ENCODE assay signal across 26 cellular contexts in genomic region chr10:46293228-46293627, GRCh38. TPM values are rescaled to one million over a fixed set of nuclear protein-coding genes. Genes with fewer than 3 reads are reported as not detected.
A peak's percentile ranks its signal among the peaks of the same experiment; 100 is the strongest.
DNase-seq lines count a peak whose midpoint lies in the region; ATAC-seq and TF ChIP-seq lines count a peak whose summit lies in the region.
"Had no signal": no experiment of that assay in that cellular context is flagged by ENCODE, and none has a peak within 500 bp of the region (broad histone marks: within the 10 kb centered on the region; RNA-seq: fewer than 3 reads in every experiment).

No MANE protein-coding gene starts in this region.

- H4K5ac ChIP-seq in H9 (ENCODE audit: insufficient read length, low read depth, low read length) = no peak overlapping the region
- no peak overlapping the region for H4K5ac ChIP-seq in IMR-90 (ENCODE audit: low read depth, low read length)

- no peaks in the 10 kb centered on the region for H3K79me1 ChIP-seq in H9 (ENCODE audit: insufficient read depth, low read depth, low read length, poor library complexity, severe bottlenecking)
- no peaks in the 10 kb centered on the region for H3K79me1 ChIP-seq in IMR-90 (ENCODE audit: low read depth in 1 of 2, low read length in 2 of 2)

- in situ Hi-C loops in IMR-90 (cut with MboI; ENCODE audit: low sequenced_read_pairs) = no loop called here

- CTCF ChIA-PET in IMR-90 (lab: Yijun Ruan, JAX) = no interaction called here

- intact Hi-C loops in IMR-90 (cut with micrococcal nuclease) = no loop called here

- BruUV-seq in IMR-90 (replicated peaks; lab: Mats Ljungman, UMichigan) = no TSS peak

- no peak overlapping the region for H2AK9ac ChIP-seq in IMR-90 (replicated peaks; ENCODE audit: low read depth, low read length, poor library complexity)

- H3K36me3 ChIP-seq in IMR-90 (ENCODE audit: control insufficient read depth, insufficient read depth, low read length) = no peaks in the 10 kb centered on the region
- H3K36me3 ChIP-seq in neural progenitor cell = no peaks in the 10 kb centered on the region
- H3K36me3 ChIP-seq: MG63, SJSA1 had no signal

- no peak overlapping the region for H2BK12ac ChIP-seq in H9 (ENCODE audit: insufficient read length, low read depth, low read length)

- H4K8ac ChIP-seq in H9 (replicated peaks; ENCODE audit: insufficient read length, low read depth, low read length) = no peak overlapping the region
- H4K8ac ChIP-seq in IMR-90 (ENCODE audit: low read depth in 2 of 2, low read length in 2 of 2) = no peak overlapping the region

- H3K36me3 Mint-ChIP-seq in H9 (ENCODE audit: insufficient read depth in 1 of 3, low read depth in 3 of 3) (no peaks in the 10 kb centered on the region), endothelial cell (ENCODE audit: low read depth, unreplicated experiment) (peaks cover 4% of the 10 kb centered on the region), neural progenitor cell (no peaks in the 10 kb centered on the region), HFFc6 (ENCODE audit: low read depth) (no peaks in the 10 kb centered on the region)
- H3K36me3 Mint-ChIP-seq: CD4-positive, alpha-beta memory T cell had no signal

- H3K23ac ChIP-seq in H9 (ENCODE audit: insufficient read length, low read depth, low read length) = no peak overlapping the region
- H3K23ac ChIP-seq in IMR-90 (ENCODE audit: low read depth, low read length) = no peak overlapping the region

- no peak for TF ChIP-seq POLR2A in IMR-90 (IDR thresholded peaks at IDR 0.05; ENCODE audit: low read depth, low read length)

- ATAC-seq in IMR-90 (ENCODE audit: low read depth) = no peak
- ATAC-seq in GM19035 (IDR thresholded peaks at IDR 0.05; ENCODE audit: unreplicated experiment) = no peak

- no peaks in the 10 kb centered on the region for H3K23me2 ChIP-seq in H9 (ENCODE audit: insufficient read length, low read depth, low read length, poor library complexity, severe bottlenecking)

- H3K4me1 Mint-ChIP-seq in H9 (peaks cover 22 to 27% of the 10 kb centered on the region in 2 experiments), endothelial cell (ENCODE audit: unreplicated experiment) (peaks cover 12% of the 10 kb centered on the region), neural progenitor cell (peaks cover 26% of the 10 kb centered on the region), HFFc6 (ENCODE audit: low read depth) (no peaks in the 10 kb centered on the region)

- H3K14ac ChIP-seq in H9 (ENCODE audit: insufficient read depth, low read length) (no peak overlapping the region), IMR-90 (replicated peaks; ENCODE audit: low read depth, low read length) (no peak overlapping the region)

- no peak overlapping the region for H3T11ph ChIP-seq in H9 (ENCODE audit: low read length)

- no peak overlapping the region for H3K4me3 Mint-ChIP-seq in H9
- H3K4me3 Mint-ChIP-seq in endothelial cell (ENCODE audit: unreplicated experiment) = no peak overlapping the region
- peak overlapping the region; percentile 39 for H3K4me3 Mint-ChIP-seq in neural progenitor cell
- no peak overlapping the region for H3K4me3 Mint-ChIP-seq in HFFc6
- H3K4me3 Mint-ChIP-seq: CD4-positive, alpha-beta memory T cell had no signal

- TF ChIP-seq CTCF in H9 (conservative IDR thresholded peaks at IDR 0.05) = no peak
- TF ChIP-seq CTCF in IMR-90 (conservative IDR thresholded peaks at IDR 0.05; ENCODE audit: low read depth, low read length) = no peak
- no peak for TF ChIP-seq CTCF in endothelial cell (IDR thresholded peaks at IDR 0.05; ENCODE audit: unreplicated experiment)
- TF ChIP-seq CTCF in neural progenitor cell (IDR thresholded peaks at IDR 0.05) = no peak
- TF ChIP-seq CTCF in HFFc6 (IDR thresholded peaks at IDR 0.05) = no peak

- peaks cover 6% of the 10 kb centered on the region for H3K27me3 Mint-ChIP-seq in H9 (ENCODE audit: low read depth)
- peaks cover 15% of the 10 kb centered on the region for H3K27me3 Mint-ChIP-seq in endothelial cell (ENCODE audit: unreplicated experiment)
- peaks cover 15% of the 10 kb centered on the region for H3K27me3 Mint-ChIP-seq in neural progenitor cell (ENCODE audit: insufficient read depth, low read depth)
- peaks cover 18% of the 10 kb centered on the region for H3K27me3 Mint-ChIP-seq in HFFc6 (ENCODE audit: insufficient read depth)
- H3K27me3 Mint-ChIP-seq: CD4-positive, alpha-beta memory T cell had no signal

- H2BK120ac ChIP-seq in H9 (ENCODE audit: low read depth, low read length, poor library complexity, severe bottlenecking) = no peak overlapping the region
- H2BK120ac ChIP-seq in IMR-90 (ENCODE audit: low read depth, low read length) = no peak overlapping the region

- H3K9me1 ChIP-seq in IMR-90 (ENCODE audit: insufficient read depth, low read length) = peaks cover 7% of the 10 kb centered on the region; the same call in 1 of the 2 replicates

- H2AFZ ChIP-seq in H9 (ENCODE audit: low read length) = no peak overlapping the region
- H2AFZ ChIP-seq in IMR-90 (replicated peaks; ENCODE audit: low read length, poor library complexity) = peak overlapping the region; percentile 49
- H2AFZ ChIP-seq in neural progenitor cell (replicated peaks) = no peak overlapping the region
- H2AFZ ChIP-seq: PC-9 had no signal

- H3K56ac ChIP-seq in H9 (ENCODE audit: insufficient read length, low read depth, low read length) (no peak overlapping the region), IMR-90 (ENCODE audit: extremely low read depth, insufficient read depth, low read length) (no peak overlapping the region)

- H3K27ac Mint-ChIP-seq in H9 (no peak overlapping the region; a peak in 1 of 7 replicates), endothelial cell (ENCODE audit: unreplicated experiment) (peak overlapping the region; percentile 5), neural progenitor cell (peak overlapping the region; percentile 3), HFFc6 (no peak overlapping the region)

- WGBS in H9 (ENCODE audit: extremely low coverage, insufficient read length, low lambda C conversion rate) = no CpG with 5 or more reads among the region's 8 CpGs
- WGBS in IMR-90 (ENCODE audit: extremely low coverage in 2 of 2, insufficient read length in 1 of 2), 2 experiments = 88% methylated on average over 6 of the region's 8 CpGs; no CpG with 5 or more reads in 1 of the 2 experiments

- H4K20me1 ChIP-seq in H9 (ENCODE audit: control insufficient read depth, insufficient read depth, insufficient read length) (no peaks in the 10 kb centered on the region), IMR-90 (ENCODE audit: insufficient read depth, low read length) (no peaks in the 10 kb centered on the region), neural progenitor cell (ENCODE audit: low read depth) (no peaks in the 10 kb centered on the region)

- H2AK5ac ChIP-seq in H9 (ENCODE audit: insufficient read length, low read length) = no peak overlapping the region
- H2AK5ac ChIP-seq in IMR-90 (ENCODE audit: low read depth, low read length) = no peak overlapping the region

- no peaks in the 10 kb centered on the region for H3K27me3 ChIP-seq in H9 (ENCODE audit: insufficient read depth, low read length)
- no peaks in the 10 kb centered on the region; the same call in 1 of the 2 replicates for H3K27me3 ChIP-seq in IMR-90 (ENCODE audit: control insufficient read depth, insufficient read depth, low read length)
- H3K27me3 ChIP-seq in neural progenitor cell = peaks cover 5% of the 10 kb centered on the region
- H3K27me3 ChIP-seq: MG63, SJSA1 had no signal

- H3K4me1 ChIP-seq in H9 (ENCODE audit: insufficient read depth, low read length) (0 out of 2 replicates have a peak, but pooled peaks cover 2% of the 10 kb centered on the region), IMR-90 (ENCODE audit: control insufficient read depth, insufficient read depth, low read length) (no peaks in the 10 kb centered on the region), neural progenitor cell (no peaks in the 10 kb centered on the region)

- dilution Hi-C loops in IMR-90 (cut with HindIII; ENCODE audit: low sequenced_read_pairs, unreplicated experiment) = no loop called here

- H2BK15ac ChIP-seq in H9 (ENCODE audit: low read depth, low read length) (no peak overlapping the region), IMR-90 (ENCODE audit: low read depth, low read length) (no peak overlapping the region)

- H3F3A ChIP-seq in neural progenitor cell (ENCODE audit: low read depth) = no peaks in the 10 kb centered on the region

- H3K9me3 Mint-ChIP-seq in H9 (no peaks in the 10 kb centered on the region; a peak in 1 of 5 replicates), endothelial cell (ENCODE audit: unreplicated experiment) (no peaks in the 10 kb centered on the region), neural progenitor cell (peaks cover 2% of the 10 kb centered on the region), HFFc6 (no peaks in the 10 kb centered on the region)

- H3K18ac ChIP-seq in H9 (ENCODE audit: insufficient read length, low read depth, low read length) (no peak overlapping the region), IMR-90 (ENCODE audit: low read depth, low read length) (no peak overlapping the region)

- no peak overlapping the region for H3K9ac ChIP-seq in H9 (ENCODE audit: extremely low read depth, insufficient read length, low read length)
- H3K9ac ChIP-seq in IMR-90 (ENCODE audit: low read depth, low read length) = no peak overlapping the region
- no peak overlapping the region for H3K9ac ChIP-seq in neural progenitor cell

- no peak overlapping the region for H2BK20ac ChIP-seq in H9 (ENCODE audit: low read depth, low read length, poor library complexity, severe bottlenecking)
- no peak overlapping the region for H2BK20ac ChIP-seq in IMR-90 (ENCODE audit: low read depth, low read length)

- no peak overlapping the region for H3K4me3 ChIP-seq in IMR-90 (ENCODE audit: insufficient read depth, low read depth, low read length)
- no peak overlapping the region for H3K4me3 ChIP-seq in neural progenitor cell
- H3K4me3 ChIP-seq: MG63, PC-9, SJSA1 had no signal

- no peaks in the 10 kb centered on the region for H3K79me2 ChIP-seq in H9 (ENCODE audit: insufficient read depth, low read length)
- no peaks in the 10 kb centered on the region for H3K79me2 ChIP-seq in neural progenitor cell (ENCODE audit: low read depth)

- DNase-seq in H9 (peak; percentile 12), IMR-90 (no peak), endothelial cell (ENCODE audit: low spot score) (no peak), neural progenitor cell (ENCODE audit: low spot score) (no peak), HFFc6 (no peak), foreskin melanocyte (no peak), DMS114 treated with DMSO at 0.1 percent for 48 hours (lab: John Stamatoyannopoulos, UW; ENCODE audit: unreplicated experiment) (no peak)
- DNase-seq: C1 segment of cervical spinal cord; CD4-positive, alpha-beta memory T cell; DMS 273 treated with DMSO at 0.1 percent for 48 hours; DMS79 treated with DMSO at 0.1 percent for 48 hours; GF-D8; KG1; MG63; NCI-H1105 treated with DMSO at 0.1 percent for 48 hours; NCI-H2029; NCI-H446; NCI-H526; NCI-H82; PC-9; Right ventricle myocardium superior had no signal

- no peak overlapping the region for H3K4ac ChIP-seq in H9 (ENCODE audit: low read depth, low read length)
- no peak overlapping the region; the same call in 1 of the 2 replicates for H3K4ac ChIP-seq in IMR-90 (ENCODE audit: low read depth, low read length)

- no peak overlapping the region for H4K91ac ChIP-seq in H9 (ENCODE audit: insufficient read length, low read depth, low read length)
- no peak overlapping the region for H4K91ac ChIP-seq in IMR-90 (ENCODE audit: insufficient read depth, low read depth, low read length)

- no peak overlapping the region for H2BK5ac ChIP-seq in H9 (ENCODE audit: insufficient read length, low read length)
- peak overlapping the region; percentile 10 for H2BK5ac ChIP-seq in IMR-90 (ENCODE audit: low read depth, low read length, poor library complexity, severe bottlenecking)

- no peaks in the 10 kb centered on the region for H3K9me3 ChIP-seq in H9 (ENCODE audit: control insufficient read depth, low read depth, low read length)
- H3K9me3 ChIP-seq in IMR-90 (ENCODE audit: control insufficient read depth, insufficient read depth, low read length) = no peaks in the 10 kb centered on the region
- no peaks in the 10 kb centered on the region for H3K9me3 ChIP-seq in neural progenitor cell (ENCODE audit: low read depth)
- H3K9me3 ChIP-seq: MG63, SJSA1 had no signal

- POLR2A ChIA-PET in IMR-90 (lab: Charles Lee; ENCODE audit: unreplicated experiment) = no interaction called here

- H3K4me2 ChIP-seq in H9 (ENCODE audit: insufficient read depth, insufficient read length, low read length) (no peak overlapping the region), IMR-90 (ENCODE audit: low read depth, low read length) (no peak overlapping the region), neural progenitor cell (no peak overlapping the region)

- no peak for TF ChIP-seq RAD21 in IMR-90 (IDR thresholded peaks at IDR 0.05; ENCODE audit: low read length)

- no peak overlapping the region for H3K27ac ChIP-seq in H9 (ENCODE audit: insufficient read length, low read depth, low read length)
- no peak overlapping the region for H3K27ac ChIP-seq in IMR-90 (ENCODE audit: insufficient read depth, low read length)
- H3K27ac ChIP-seq in neural progenitor cell = no peak overlapping the region
- H3K27ac ChIP-seq: PC-9, SJSA1 had no signal

RNA-seq across cellular contexts. Expression of gene ANTXRL, which starts 6.4 kb away (rescaled TPM):
- total RNA-seq in H9 (2021) = not detected in 2 replicates
- not detected in 2 replicates for total RNA-seq in IMR-90 (2012; rRNA removed)
- polyA plus RNA-seq in IMR-90 (2012; rRNA removed) = not detected in 2 replicates
- not detected in 2 replicates for polyA plus RNA-seq in IMR-90 (2012; cell fraction: cytosol; rRNA removed)
- polyA plus RNA-seq in IMR-90 (2012; cell fraction: nucleus; rRNA removed; ENCODE audit: low replicate concordance) = 0.03 TPM in 1 of 2 replicates, not detected in the other
- total RNA-seq in endothelial cell (ENCODE audit: unreplicated experiment) = not detected
- total RNA-seq in neural progenitor cell (ENCODE audit: low replicate concordance) = not detected in 2 replicates
- not detected for total RNA-seq in HFFc6 (2021; fragmentation: NEBNext Ultra II Directional; extraction: Animal tissue kit (Norgen Biotek cat#: 25700))
- total RNA-seq: A673; CD4-positive, alpha-beta memory T cell; HT-29; Right ventricle myocardium superior; RPMI7951; SJSA1 had no signal
- polyA plus RNA-seq: CD4-positive, alpha-beta memory T cell had no signal

Comparison
In these comparisons a context has a peak if more than half of its experiments do, and no peak if none do; other contexts are left out.
1. H3K27ac Mint-ChIP-seq: peak in endothelial cell (single experiment) and neural progenitor cell (single experiment); none in H9 (0 of 3) and HFFc6 (single experiment).